20 cellular contexts compared by ENCODE assay signal in the genomic region with DNA sequence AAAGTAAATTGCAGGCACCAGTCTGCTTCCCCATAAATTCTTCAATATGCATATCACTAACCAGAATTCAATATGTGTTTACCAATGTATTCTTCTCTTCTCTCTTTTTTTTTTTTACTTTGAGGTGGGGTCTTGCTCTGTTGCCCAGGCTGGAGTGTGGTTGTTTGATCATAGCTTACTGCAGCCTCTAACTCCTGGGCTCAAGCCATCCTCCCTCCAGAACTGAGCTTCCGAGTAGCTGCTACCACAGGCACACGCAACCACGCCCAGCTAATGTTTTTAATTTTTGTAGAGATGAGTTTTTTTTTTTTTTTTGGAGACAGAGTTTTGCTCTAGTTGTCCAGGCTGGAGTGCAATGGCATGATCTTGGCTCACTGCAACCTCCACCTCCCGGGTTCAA. TPM values are rescaled to one million over a fixed set of nuclear protein-coding genes. Genes with fewer than 3 reads are reported as not detected.
A peak's percentile ranks its signal among the peaks of the same experiment; 100 is the strongest.
DNase-seq lines count a peak whose midpoint lies in the region; ATAC-seq, FAIRE-seq and TF ChIP-seq lines count a peak whose summit lies in the region.
"Had no signal": no experiment of that assay in that cellular context is flagged by ENCODE, and none has a peak within 500 bp of the region (broad histone marks: within the 10 kb centered on the region; RNA-seq: fewer than 3 reads in every experiment).

No MANE protein-coding gene starts in this region.

- TF ChIP-seq CTCF in RWPE1 (conservative IDR thresholded peaks at IDR 0.05; ENCODE audit: low read depth) (no peak), K562 (IDR thresholded peaks at IDR 0.05 in 2 of 3, conservative IDR thresholded peaks at IDR 0.05 in 1 of 3; ENCODE audit: insufficient read depth in 2 of 3, low read depth in 1 of 3, low read length in 3 of 3) (no peak)

- H3K9me1 ChIP-seq in K562 (ENCODE audit: control insufficient read depth, insufficient read depth, low read length): no peaks in the 10 kb centered on the region

- no peaks in the 10 kb centered on the region for H4K20me1 ChIP-seq in K562 (replicated peaks; ENCODE audit: control insufficient read depth, insufficient read depth, low read length)

- H3K9me3 Mint-ChIP-seq in activated CD4-positive, alpha-beta T cell treated with anti-CD3 and anti-CD28 coated beads, Interleukin-2, amount 10 ng/mL, durations not matched to agents 24 days and 14 days: no peaks in the 10 kb centered on the region
- no peaks in the 10 kb centered on the region for H3K9me3 Mint-ChIP-seq in activated naive CD4-positive, alpha-beta T cell treated with anti-CD3 and anti-CD28 coated beads, Interleukin-2, amount 50 U/mL, for 24 hours
- H3K9me3 Mint-ChIP-seq: CD4-positive, alpha-beta memory T cell; GM23338; HFFc6 had no signal

- BruUV-seq in K562 (replicated peaks; lab: Mats Ljungman, UMichigan): no TSS peak

- H3K9me3 ChIP-seq in K562 (replicated peaks; ENCODE audit: control insufficient read depth, insufficient read depth, low read depth, low read length): no peaks in the 10 kb centered on the region
- H3K9me3 ChIP-seq: BLaER1 had no signal

- H3K4me1 Mint-ChIP-seq in activated CD4-positive, alpha-beta T cell treated with anti-CD3 and anti-CD28 coated beads, Interleukin-2, amount 10 ng/mL, durations not matched to agents 24 days and 14 days: peaks cover 32% of the 10 kb centered on the region
- peaks cover 34% of the 10 kb centered on the region for H3K4me1 Mint-ChIP-seq in activated naive CD4-positive, alpha-beta T cell treated with anti-CD3 and anti-CD28 coated beads, Interleukin-2, amount 50 U/mL, for 24 hours

- no peak overlapping the region for H3K4me3 ChIP-seq in K562
- H3K4me3 ChIP-seq: BLaER1, GM23338 had no signal

- peaks cover 47% of the 10 kb centered on the region for H3K36me3 Mint-ChIP-seq in activated CD4-positive, alpha-beta T cell treated with anti-CD3 and anti-CD28 coated beads, Interleukin-2, amount 10 ng/mL, durations not matched to agents 24 days and 14 days (ENCODE audit: low read depth)
- H3K36me3 Mint-ChIP-seq in activated naive CD4-positive, alpha-beta T cell treated with anti-CD3 and anti-CD28 coated beads, Interleukin-2, amount 50 U/mL, for 24 hours: peaks cover 19% of the 10 kb centered on the region

- TF ChIP-seq RAD21 in K562 (CRISPR knock-in tag; conservative IDR thresholded peaks at IDR 0.05 in 1 of 2, IDR thresholded peaks at IDR 0.05 in 1 of 2): no peak

- peaks cover 16 to 46% of the 10 kb centered on the region in 2 experiments; a peak in 4 of 5 replicates for H3K4me1 ChIP-seq in K562 (replicated peaks in 1 of 2; ENCODE audit: control insufficient read depth in 2 of 2, insufficient read depth in 2 of 2, low read length in 2 of 2)

- no peaks in the 10 kb centered on the region for H3K27me3 ChIP-seq in K562 (ENCODE audit: control insufficient read depth in 2 of 2, insufficient read depth in 2 of 2, low read length in 2 of 2)
- H3K27me3 ChIP-seq: BLaER1 had no signal

- H3K27ac Mint-ChIP-seq in activated CD4-positive, alpha-beta T cell treated with anti-CD3 and anti-CD28 coated beads, Interleukin-2, amount 10 ng/mL, durations not matched to agents 24 days and 14 days: peak overlapping the region; percentile 60
- H3K27ac Mint-ChIP-seq in activated naive CD4-positive, alpha-beta T cell treated with anti-CD3 and anti-CD28 coated beads, Interleukin-2, amount 50 U/mL, for 24 hours: peak overlapping the region; percentile 88
- H3K27ac Mint-ChIP-seq: CD14-positive monocyte, GM23338, HFFc6 had no signal

- 89% methylated on average over 4 of the region's 4 CpGs for WGBS in K562 (ENCODE audit: insufficient coverage, low coverage, missing lambda C conversion rate)

- no peak overlapping the region for H2AFZ ChIP-seq in K562 (ENCODE audit: low read depth, low read length)
- H2AFZ ChIP-seq: GM23338 had no signal

- in situ Hi-C loops in K562 (cut with MboI): no loop called here

- H3K36me3 ChIP-seq in K562 (ENCODE audit: control insufficient read depth, insufficient read depth, low read length): peaks cover 67% of the 10 kb centered on the region; the same call in 2 of the 3 replicates

- H3K27ac ChIP-seq in RWPE1: peak overlapping the region; percentile 17; the same call in 1 of the 2 replicates
- H3K27ac ChIP-seq in K562 (ENCODE audit: extremely low read depth, low read depth, low read length): no peak overlapping the region
- no peak overlapping the region for H3K27ac ChIP-seq in caudate nucleus (ENCODE audit: low read depth, low read length)
- H3K27ac ChIP-seq: BLaER1 had no signal

- no peaks in the 10 kb centered on the region for H3K27me3 Mint-ChIP-seq in activated CD4-positive, alpha-beta T cell treated with anti-CD3 and anti-CD28 coated beads, Interleukin-2, amount 10 ng/mL, durations not matched to agents 24 days and 14 days
- H3K27me3 Mint-ChIP-seq in activated naive CD4-positive, alpha-beta T cell treated with anti-CD3 and anti-CD28 coated beads, Interleukin-2, amount 50 U/mL, for 24 hours: no peaks in the 10 kb centered on the region
- H3K27me3 Mint-ChIP-seq: CD4-positive, alpha-beta memory T cell had no signal

- POLR2A ChIA-PET in RWPE1 (lab: Yijun Ruan, JAX; ENCODE audit: low non-redundant PET) (no interaction called here), K562 (lab: Yijun Ruan, JAX) (interaction anchor here (1.2 kb wide), 1 partner anchor 14 kb away, joined by 5 read pairs; no protein-coding TSS in a partner anchor)

- no peak overlapping the region for H3K4me3 Mint-ChIP-seq in activated CD4-positive, alpha-beta T cell treated with anti-CD3 and anti-CD28 coated beads, Interleukin-2, amount 10 ng/mL, durations not matched to agents 24 days and 14 days
- H3K4me3 Mint-ChIP-seq in activated naive CD4-positive, alpha-beta T cell treated with anti-CD3 and anti-CD28 coated beads, Interleukin-2, amount 50 U/mL, for 24 hours: no peak overlapping the region
- H3K4me3 Mint-ChIP-seq: CD14-positive monocyte; CD4-positive, alpha-beta memory T cell; GM23338; HFFc6 had no signal

- TF ChIP-seq EP300 in K562 (IDR thresholded peaks at IDR 0.05; ENCODE audit: low read length): no peak

- CTCF ChIA-PET in RWPE1 (lab: Yijun Ruan, JAX): interaction anchor here (1.3 kb wide), 1 partner anchor 17 kb away, joined by 4 read pairs; no protein-coding TSS in a partner anchor
- CTCF ChIA-PET in K562 (lab: Yijun Ruan, JAX; ENCODE audit: low intra/inter-chr PET ratio): no interaction called here

- intact Hi-C loops in activated CD4-positive, alpha-beta T cell treated with anti-CD3 and anti-CD28 coated beads, Interleukin-2, amount 10 ng/mL, durations not matched to agents 24 days and 14 days (cut with micrococcal nuclease): loop anchor here (10.0 kb wide), 2 partner anchors 97 to 333 kb away; a partner anchor contains a TSS
- intact Hi-C loops in K562 (cut with micrococcal nuclease): no loop called here

- H3K9ac ChIP-seq in K562 (ENCODE audit: insufficient read depth in 1 of 2, low read depth in 2 of 2, low read length in 2 of 2): no peak overlapping the region
- H3K9ac ChIP-seq: BLaER1 had no signal

- H3K79me2 ChIP-seq in K562 (ENCODE audit: control insufficient read depth, insufficient read depth, low read length): peaks cover 4% of the 10 kb centered on the region; the same call in 2 of the 3 replicates

- no peak for DNase-seq in activated CD4-positive, alpha-beta T cell treated with anti-CD3 and anti-CD28 coated beads, Interleukin-2, amount 10 ng/mL, durations not matched to agents 24 days and 14 days
- DNase-seq in activated CD4-positive, alpha-beta T cell treated with anti-CD3 and anti-CD28 coated beads, Interleukin-2, amount 50 U/mL, for 1 hour: no peak
- no peak for DNase-seq in activated naive CD4-positive, alpha-beta T cell (lab: John Stamatoyannopoulos, UW)
- DNase-seq in RWPE1 (ENCODE audit: low spot score): no peak
- DNase-seq in K562 (ENCODE audit: extremely low read depth in 1 of 4, low spot score in 3 of 4): no peak
- DNase-seq in caudate nucleus (lab: John Stamatoyannopoulos, UW): no peak
- no peak for DNase-seq in GDM1 (lab: John Stamatoyannopoulos, UW)
- DNase-seq: 8988T; CD4-positive, alpha-beta memory T cell; DMS153; DMS79; GF-D8; HCEC 1CT; HFFc6 had no signal

- H3K4me2 ChIP-seq in K562 (ENCODE audit: insufficient read depth, low read length): no peak overlapping the region
- H3K4me2 ChIP-seq: BLaER1, GM23338 had no signal

- no peak for ATAC-seq in K562
- ATAC-seq: GM23338 had no signal

- no peak for TF ChIP-seq POLR2A in K562 (conservative IDR thresholded peaks at IDR 0.05)

- no peak for FAIRE-seq in K562 (lab: Jason Lieb, UNC)
- FAIRE-seq: H54, HTR-8/SVneo had no signal

RNA-seq across cellular contexts. Expression of a gene that starts 16.8 kb away (rescaled TPM):
- 123 and 126 TPM in 2 replicates for total RNA-seq in activated CD4-positive, alpha-beta T cell treated with anti-CD3 and anti-CD28 coated beads, Interleukin-2, amount 10 ng/mL, durations not matched to agents 24 days and 14 days
- 209 and 457 TPM in 2 replicates for total RNA-seq in K562 (2011; cell fraction: chromatin; rRNA removed; ENCODE audit: low replicate concordance)
- total RNA-seq in K562 (2011; cell fraction: nucleolus; rRNA removed): 301 and 327 TPM in 2 replicates
- 219 and 259 TPM in 2 replicates for total RNA-seq in K562 (2011; cell fraction: nucleoplasm; rRNA removed)
- total RNA-seq in K562 (2014; rRNA removed): 38.7 and 44.5 TPM in 2 replicates
- 6.1 and 9.7 TPM in 2 replicates for total RNA-seq in K562 (2014; rRNA removed; fragmentation: Illumina TruSeq; extraction: Trizol)
- total RNA-seq in K562 (2015; rRNA removed; fragmentation: Illumina TruSeq; extraction: Trizol): 19.9 and 25.0 TPM in 2 replicates
- total RNA-seq in K562 (2021): 148 and 160 TPM in 2 replicates
- polyA plus RNA-seq in K562 (2011; rRNA removed): 34.4 and 64.2 TPM in 2 replicates
- 40.5 and 63.1 TPM in 2 replicates for polyA plus RNA-seq in K562 (2011; cell fraction: cytosol; rRNA removed)
- 400 and 488 TPM in 2 replicates for polyA plus RNA-seq in K562 (2011; cell fraction: nucleus; rRNA removed)
- 256 and 263 TPM in 2 replicates for polyA plus RNA-seq in K562 (2012)
- 31.6 and 65.6 TPM in 2 replicates for polyA plus RNA-seq in K562 (2014; fragmentation: Illumina TruSeq; extraction: Trizol)
- polyA plus RNA-seq in K562 (2014; fragmentation: Nextera tagmentation; extraction: Ambion mirVana): under 1 TPM; 0.35 to 0.53 TPM
- 108 and 112 TPM in 2 replicates for polyA plus RNA-seq in K562 (2014; rRNA removed)
- polyA minus RNA-seq in K562 (2011; rRNA and poly(A)+ RNA removed): 6.8 and 10.0 TPM in 2 replicates
- polyA minus RNA-seq in K562 (2011; cell fraction: cytosol; rRNA and poly(A)+ RNA removed): 50.8 and 74.4 TPM in 2 replicates
- 47.9 and 57.5 TPM in 2 replicates for polyA minus RNA-seq in K562 (2011; cell fraction: nucleus; rRNA and poly(A)+ RNA removed)

RNA-seq across cellular contexts. Expression of a gene that starts 41.3 kb away (rescaled TPM):
- 111 and 113 TPM in 2 replicates for total RNA-seq in activated CD4-positive, alpha-beta T cell treated with anti-CD3 and anti-CD28 coated beads, Interleukin-2, amount 10 ng/mL, durations not matched to agents 24 days and 14 days
- 33.3 and 146 TPM in 2 replicates for total RNA-seq in K562 (2011; cell fraction: chromatin; rRNA removed; ENCODE audit: low replicate concordance)
- 62.0 and 84.4 TPM in 2 replicates for total RNA-seq in K562 (2011; cell fraction: nucleolus; rRNA removed)
- total RNA-seq in K562 (2011; cell fraction: nucleoplasm; rRNA removed): 39.4 and 65.9 TPM in 2 replicates
- total RNA-seq in K562 (2014; rRNA removed) (33.7 and 48.0 TPM in 2 replicates), K562 (2014; rRNA removed; fragmentation: Illumina TruSeq; extraction: Trizol) (6.6 and 9.6 TPM in 2 replicates), K562 (2015; rRNA removed; fragmentation: Illumina TruSeq; extraction: Trizol) (17.5 and 22.3 TPM in 2 replicates), K562 (2021) (54.5 and 58.1 TPM in 2 replicates)
- polyA plus RNA-seq in K562 (2011; rRNA removed) (18.9 and 24.4 TPM in 2 replicates), K562 (2014; fragmentation: Illumina TruSeq; extraction: Trizol) (33.7 and 42.0 TPM in 2 replicates), K562 (2014; fragmentation: Nextera tagmentation; extraction: Ambion mirVana) (1 to 10 TPM; 1.2 to 4.9 TPM), K562 (2014; rRNA removed) (34.2 and 40.4 TPM in 2 replicates)
- 34.0 and 79.0 TPM in 2 replicates for polyA plus RNA-seq in K562 (2011; cell fraction: cytosol; rRNA removed)
- 68.6 and 104 TPM in 2 replicates for polyA plus RNA-seq in K562 (2011; cell fraction: nucleus; rRNA removed)
- 56.1 and 106 TPM in 2 replicates for polyA plus RNA-seq in K562 (2012)
- polyA minus RNA-seq in K562 (2011; rRNA and poly(A)+ RNA removed): 11.5 and 17.4 TPM in 2 replicates
- polyA minus RNA-seq in K562 (2011; cell fraction: cytosol; rRNA and poly(A)+ RNA removed): 53.0 and 61.0 TPM in 2 replicates
- 18.8 and 19.9 TPM in 2 replicates for polyA minus RNA-seq in K562 (2011; cell fraction: nucleus; rRNA and poly(A)+ RNA removed)
